In genomic region chr15:38597221-38597800, GRCh38 we compare ENCODE assay signal across 31 cellular contexts. TPM values are rescaled to one million over a fixed set of nuclear protein-coding genes. Genes with fewer than 3 reads are reported as not detected.
"Had no signal": no experiment of that assay in that cellular context is flagged by ENCODE, and none has a peak within 500 bp of the region (broad histone marks: within the 10 kb centered on the region; RNA-seq: fewer than 3 reads in every experiment).

No MANE protein-coding gene starts in this region.

- H3K9me3 Mint-ChIP-seq: activated CD4-positive, alpha-beta T cell treated with anti-CD3 and anti-CD28 coated beads, Interleukin-2, amount 10 ng/mL, durations not matched to agents 7 days and 5 days; activated naive CD4-positive, alpha-beta T cell treated with anti-CD3 and anti-CD28 coated beads, Interleukin-2, amount 50 U/mL, for 72 hours; activated naive CD8-positive, alpha-beta T cell treated with anti-CD3 and anti-CD28 coated beads, Interleukin-2, amount 10 ng/mL, durations not matched to agents 7 days and 5 days; activated T-cell treated with anti-CD3 and anti-CD28 coated beads, Interleukin-2, amount 50 U/mL, for 24 hours; central memory CD8-positive, alpha-beta T cell; T-helper 2 cell treated with Interferon-gamma antibody and Interleukin-4, amounts not matched to agents 5 μg/mL and 100 μg/mL, for 36 hours had no signal

- H3K4me1 Mint-ChIP-seq: activated CD4-positive, alpha-beta memory T cell treated with anti-CD3 and anti-CD28 coated beads, Interleukin-2, amount 10 ng/mL, durations not matched to agents 7 days and 5 days; activated naive CD4-positive, alpha-beta T cell treated with anti-CD3 and anti-CD28 coated beads, Interleukin-2, amount 10 ng/mL, durations not matched to agents 7 days and 5 days; brain; central memory CD8-positive, alpha-beta T cell; T-helper 17 cell had no signal

- H3K4me1 ChIP-seq: ascending aorta, breast epithelium, colonic mucosa had no signal

- ATAC-seq: activated naive CD4-positive, alpha-beta T cell treated with anti-CD3 and anti-CD28 coated beads, Interleukin-2, amount 50 U/mL, for 72 hours; activated T-cell treated with anti-CD3 and anti-CD28 coated beads, Interleukin-2, amount 50 U/mL, for 72 hours; esophagus mucosa; T-helper 17 cell had no signal

- H3K9me3 ChIP-seq: ascending aorta, breast epithelium, colonic mucosa had no signal

- H3K27me3 Mint-ChIP-seq: activated CD4-positive, alpha-beta memory T cell treated with anti-CD3 and anti-CD28 coated beads, Interleukin-2, amount 10 ng/mL, durations not matched to agents 7 days and 5 days; activated CD4-positive, alpha-beta T cell treated with anti-CD3 and anti-CD28 coated beads, Interleukin-2, amount 10 ng/mL, durations not matched to agents 7 days and 5 days; activated naive CD8-positive, alpha-beta T cell treated with anti-CD3 and anti-CD28 coated beads, Interleukin-2, amount 10 ng/mL, durations not matched to agents 7 days and 5 days; activated T-cell treated with anti-CD3 and anti-CD28 coated beads, Interleukin-2, amount 50 U/mL, for 24 hours; central memory CD8-positive, alpha-beta T cell; T-helper 17 cell had no signal

- DNase-seq: activated CD4-positive, alpha-beta memory T cell treated with anti-CD3 and anti-CD28 coated beads, Interleukin-2, amount 10 ng/mL, durations not matched to agents 7 days and 5 days; activated CD4-positive, alpha-beta T cell treated with anti-CD3 and anti-CD28 coated beads for 1 hour; activated CD4-positive, alpha-beta T cell treated with anti-CD3 and anti-CD28 coated beads for 4 hours; activated CD4-positive, alpha-beta T cell treated with anti-CD3 and anti-CD28 coated beads, Interleukin-2, amount 10 ng/mL, durations not matched to agents 7 days and 5 days; activated CD4-positive, alpha-beta T cell treated with anti-CD3 and anti-CD28 coated beads, Interleukin-2, amount 50 U/mL, for 4 hours; activated CD8-positive, alpha-beta memory T cell treated with anti-CD3 and anti-CD28 coated beads, Interleukin-2, amount 50 U/mL, for 48 hours; activated gamma-delta T cell; activated naive CD4-positive, alpha-beta T cell; activated naive CD4-positive, alpha-beta T cell treated with anti-CD3 and anti-CD28 coated beads, Interleukin-2, amount 10 ng/mL, durations not matched to agents 7 days and 5 days; activated naive CD8-positive, alpha-beta T cell treated with anti-CD3 and anti-CD28 coated beads, Interleukin-2, amount 10 ng/mL, durations not matched to agents 7 days and 5 days; activated T-cell treated with anti-CD3 and anti-CD28 coated beads for 4 hours; activated T-cell treated with anti-CD3 and anti-CD28 coated beads, Interleukin-2, amount 50 U/mL, for 24 hours; activated T-cell treated with anti-CD3 and anti-CD28 coated beads, Interleukin-2, amount 50 U/mL, for 72 hours; colonic mucosa; effector memory CD4-positive, alpha-beta T cell; endodermal cell; foreskin fibroblast; head of caudate nucleus; T-helper 1 cell; T-helper 17 cell; T1000; WERI-Rb-1 had no signal

- H3K4me3 Mint-ChIP-seq: activated CD4-positive, alpha-beta memory T cell treated with anti-CD3 and anti-CD28 coated beads, Interleukin-2, amount 10 ng/mL, durations not matched to agents 7 days and 5 days; activated CD4-positive, alpha-beta T cell treated with anti-CD3 and anti-CD28 coated beads, Interleukin-2, amount 10 ng/mL, durations not matched to agents 7 days and 5 days; activated naive CD4-positive, alpha-beta T cell treated with anti-CD3 and anti-CD28 coated beads, Interleukin-2, amount 10 ng/mL, durations not matched to agents 7 days and 5 days; activated naive CD8-positive, alpha-beta T cell treated with anti-CD3 and anti-CD28 coated beads, Interleukin-2, amount 10 ng/mL, durations not matched to agents 7 days and 5 days; activated T-cell treated with anti-CD3 and anti-CD28 coated beads, Interleukin-2, amount 50 U/mL, for 24 hours; activated T-cell treated with anti-CD3 and anti-CD28 coated beads, Interleukin-2, amount 50 U/mL, for 72 hours; brain; central memory CD8-positive, alpha-beta T cell; endodermal cell; T-helper 17 cell; T-helper 2 cell treated with Interferon-gamma antibody and Interleukin-4, amounts not matched to agents 5 μg/mL and 100 μg/mL, for 36 hours had no signal

- H3K27ac Mint-ChIP-seq: activated CD4-positive, alpha-beta memory T cell treated with anti-CD3 and anti-CD28 coated beads, Interleukin-2, amount 10 ng/mL, durations not matched to agents 7 days and 5 days; activated CD4-positive, alpha-beta T cell treated with anti-CD3 and anti-CD28 coated beads, Interleukin-2, amount 10 ng/mL, durations not matched to agents 7 days and 5 days; activated naive CD4-positive, alpha-beta T cell treated with anti-CD3 and anti-CD28 coated beads, Interleukin-2, amount 10 ng/mL, durations not matched to agents 7 days and 5 days; activated naive CD8-positive, alpha-beta T cell treated with anti-CD3 and anti-CD28 coated beads, Interleukin-2, amount 10 ng/mL, durations not matched to agents 7 days and 5 days; activated T-cell treated with anti-CD3 and anti-CD28 coated beads, Interleukin-2, amount 50 U/mL, for 24 hours; activated T-cell treated with anti-CD3 and anti-CD28 coated beads, Interleukin-2, amount 50 U/mL, for 72 hours; endodermal cell; T-helper 17 cell; T-helper 2 cell treated with Interferon-gamma antibody and Interleukin-4, amounts not matched to agents 5 μg/mL and 100 μg/mL, for 36 hours had no signal

- H3K36me3 Mint-ChIP-seq: activated naive CD4-positive, alpha-beta T cell treated with anti-CD3 and anti-CD28 coated beads, Interleukin-2, amount 10 ng/mL, durations not matched to agents 7 days and 5 days; activated naive CD4-positive, alpha-beta T cell treated with anti-CD3 and anti-CD28 coated beads, Interleukin-2, amount 50 U/mL, for 72 hours; brain had no signal

- H3K27me3 ChIP-seq: ascending aorta, breast epithelium, colonic mucosa, dorsolateral prefrontal cortex had no signal

- FAIRE-seq: frontal cortex had no signal

- H3K27ac ChIP-seq: ascending aorta, breast epithelium, colonic mucosa, dorsolateral prefrontal cortex, WERI-Rb-1 had no signal

- H3K4me3 ChIP-seq: ascending aorta, breast epithelium, colonic mucosa, dorsolateral prefrontal cortex had no signal

- H3K36me3 ChIP-seq: ascending aorta, breast epithelium, colonic mucosa, WERI-Rb-1 had no signal

RNA-seq across cellular contexts. Expression of gene RASGRP1, which starts 32.7 kb away (rescaled TPM):
- total RNA-seq: ascending aorta had no signal
